8 cellular contexts compared by ENCODE assay signal in genomic region chr5:134004626-134005414, GRCh38. TPM values are rescaled to one million over a fixed set of nuclear protein-coding genes. Genes with fewer than 3 reads are reported as not detected.
A peak's percentile ranks its signal among the peaks of the same experiment; 100 is the strongest.
DNase-seq lines count a peak whose midpoint lies in the region; ATAC-seq and TF ChIP-seq lines count a peak whose summit lies in the region.

A gene with protein sequence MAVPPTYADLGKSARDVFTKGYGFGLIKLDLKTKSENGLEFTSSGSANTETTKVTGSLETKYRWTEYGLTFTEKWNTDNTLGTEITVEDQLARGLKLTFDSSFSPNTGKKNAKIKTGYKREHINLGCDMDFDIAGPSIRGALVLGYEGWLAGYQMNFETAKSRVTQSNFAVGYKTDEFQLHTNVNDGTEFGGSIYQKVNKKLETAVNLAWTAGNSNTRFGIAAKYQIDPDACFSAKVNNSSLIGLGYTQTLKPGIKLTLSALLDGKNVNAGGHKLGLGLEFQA (minus strand): TSS chr5:134004975. CDS start chr5:133993012, 11,963 bp downstream.

- peak within 1 kb of the TSS; percentile 94 to 100 (median 100) for H3K27ac ChIP-seq in heart left ventricle

- ATAC-seq in heart left ventricle = peak; percentile 71 to 90 (median 86)

- TF ChIP-seq CTCF in heart left ventricle (IDR thresholded peaks at IDR 0.05) = peak in 4 of 12 donors; percentile 24 to 32 (median 28)
- TF ChIP-seq CTCF in progenitor cell of endocrine pancreas (IDR thresholded peaks at IDR 0.05; ENCODE audit: unreplicated experiment) = no peak

- peak within 1 kb of the TSS; percentile 90 for H3K4me3 Mint-ChIP-seq in progenitor cell of endocrine pancreas (ENCODE audit: low read depth)

- H3K9me3 ChIP-seq in adipocyte (ENCODE audit: control insufficient read depth, low read length) = no peaks in the 10 kb centered on the region
- H3K9me3 ChIP-seq in heart left ventricle = no peaks in the 10 kb centered on the region

- H3K36me3 ChIP-seq in adipocyte (ENCODE audit: control insufficient read depth, insufficient read depth, low read length, severe bottlenecking) = peaks cover 18% of the 10 kb centered on the region
- H3K36me3 ChIP-seq in heart left ventricle = peaks cover 0 to 23% (median 8%) of the 10 kb centered on the region in 9 donors

- DNase-seq in GM04504 (ENCODE audit: low read depth) (peak; percentile 69), H4 (ENCODE audit: low spot score) (peak; percentile 70), LoVo (ENCODE audit: low spot score) (peak; percentile 81), T follicular helper cell (ENCODE audit: low read depth) (peak; percentile 84), adipocyte (ENCODE audit: low read depth) (peak; percentile 94), heart left ventricle (peak; percentile 84 to 91 (median 88)), progenitor cell of endocrine pancreas (ENCODE audit: low spot score, unreplicated experiment) (peak; percentile 64), ureter (ENCODE audit: low spot score) (peak; percentile 83)

- TF ChIP-seq POLR2A in heart left ventricle (IDR thresholded peaks at IDR 0.05) = peak in 1 of 2 donors; percentile 77

- H3K36me3 Mint-ChIP-seq in progenitor cell of endocrine pancreas (ENCODE audit: insufficient read depth) = peaks cover 3% of the 10 kb centered on the region

- peaks cover 32% of the 10 kb centered on the region for H3K4me1 Mint-ChIP-seq in progenitor cell of endocrine pancreas (ENCODE audit: low read depth)

- H3K9ac ChIP-seq in adipocyte (ENCODE audit: low read length) = peak within 1 kb of the TSS; percentile 92

- WGBS in heart left ventricle, 4 donors = 0 to 1% (median 0%) methylated on average over 38 to 95 of the region's 95 CpGs

- H3K27me3 Mint-ChIP-seq in progenitor cell of endocrine pancreas = no peaks in the 10 kb centered on the region

- intact Hi-C loops in heart left ventricle (cut with DNase I) = loop anchor here in 1 of 10 donors (5.0 kb wide), 1 partner anchor 38 kb away; the partner anchor contains the start of gene C5orf15

- H3K27me3 ChIP-seq in adipocyte (replicated peaks; ENCODE audit: control insufficient read depth, insufficient read depth, low read length) (no peaks in the 10 kb centered on the region), heart left ventricle (no peaks in the 10 kb centered on the region)

- peaks cover 40% of the 10 kb centered on the region for H3K4me1 ChIP-seq in adipocyte (ENCODE audit: control insufficient read depth, insufficient read depth, low read length)
- H3K4me1 ChIP-seq in heart left ventricle = peaks cover 7 to 53% (median 48%) of the 10 kb centered on the region in 12 donors

- H3K27ac Mint-ChIP-seq in progenitor cell of endocrine pancreas = peak within 1 kb of the TSS; percentile 97

- H3K9me3 Mint-ChIP-seq in progenitor cell of endocrine pancreas (ENCODE audit: low read depth) = no peaks in the 10 kb centered on the region

- H3K4me3 ChIP-seq in adipocyte (ENCODE audit: low read length) = peak within 1 kb of the TSS; percentile 88
- H3K4me3 ChIP-seq in heart left ventricle = peak within 1 kb of the TSS; percentile 61 to 99 (median 90)

RNA-seq across cellular contexts. Expression of the gene that starts here (rescaled TPM):
- 732 and 750 TPM in 2 replicates for total RNA-seq in H4 (2014; rRNA removed; shearing (Covaris generic))
- total RNA-seq in heart left ventricle = 100 to 1,000 TPM; 379 to 596 (median 548) TPM
- 100 to 1,000 TPM; 421 to 430 TPM for polyA plus RNA-seq in heart left ventricle
- 123 and 133 TPM in 2 replicates for total RNA-seq in progenitor cell of endocrine pancreas
- total RNA-seq in ureter = 167 TPM

Comparison
In these comparisons a context has a peak if more than half of its experiments do, and no peak if none do; other contexts are left out.
1. Peak in every context shown above with its lines: DNase-seq, ATAC-seq, H3K4me3 ChIP-seq and H3K27ac ChIP-seq.